4 cellular contexts compared by ENCODE assay signal in the genomic region with DNA sequence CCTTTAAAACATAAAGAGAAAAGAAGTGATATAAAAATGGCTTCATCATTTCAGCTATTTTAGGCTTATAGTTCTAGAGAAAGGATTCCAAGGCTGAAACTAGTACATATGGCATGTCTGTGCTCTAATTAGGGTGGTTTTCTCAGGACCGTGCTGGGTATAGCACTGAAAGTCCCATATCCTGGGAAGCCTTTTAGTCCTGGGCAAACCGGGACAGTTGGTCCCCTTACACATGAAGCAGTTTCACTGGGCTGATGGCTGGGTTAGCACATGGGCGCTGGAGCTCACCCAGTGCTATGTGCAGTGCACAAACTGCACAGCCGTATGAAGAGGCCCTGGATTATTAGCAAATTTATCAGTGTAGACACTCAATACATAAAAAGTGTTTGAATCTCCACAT.
"Had no signal": no experiment of that assay in that cellular context is flagged by ENCODE, and none has a peak within 500 bp of the region (broad histone marks: within the 10 kb centered on the region; RNA-seq: fewer than 3 reads in every experiment).

No MANE protein-coding gene starts in this region.

- H3K4me3 ChIP-seq: GM23338 had no signal

- H2AFZ ChIP-seq: GM23338 had no signal

- H3K4me2 ChIP-seq: GM23338 had no signal

- DNase-seq: H9, HCEC 1CT, KBM-7 had no signal
